ENCODE assay signal across 9 cellular contexts in genomic region chr5:141960018-141960417, GRCh38. TPM values are rescaled to one million over a fixed set of nuclear protein-coding genes. Genes with fewer than 3 reads are reported as not detected.
A peak's percentile ranks its signal among the peaks of the same experiment; 100 is the strongest.
DNase-seq lines count a peak whose midpoint lies in the region; FAIRE-seq and TF ChIP-seq lines count a peak whose summit lies in the region.
"Had no signal": no experiment of that assay in that cellular context is flagged by ENCODE, and none has a peak within 500 bp of the region (broad histone marks: within the 10 kb centered on the region; RNA-seq: fewer than 3 reads in every experiment).

No MANE protein-coding gene starts in this region.

- peak; percentile 24 for TF ChIP-seq CTCF in AG10803 (conservative IDR thresholded peaks at IDR 0.05; ENCODE audit: low read length)
- peak; percentile 25 for TF ChIP-seq CTCF in GM20000 (IDR thresholded peaks at IDR 0.05; ENCODE audit: extremely low read depth, missing control alignments)

- no peak overlapping the region for H3K4me3 Mint-ChIP-seq in activated T-cell treated with anti-CD3 and anti-CD28 coated beads, Interleukin-2, amount 50 U/mL, for 24 hours
- no peak overlapping the region for H3K4me3 Mint-ChIP-seq in immature natural killer cell

- H3K4me1 Mint-ChIP-seq in activated T-cell treated with anti-CD3 and anti-CD28 coated beads, Interleukin-2, amount 50 U/mL, for 24 hours (ENCODE audit: low read depth) = peaks cover 41% of the 10 kb centered on the region
- H3K4me1 Mint-ChIP-seq in immature natural killer cell = peaks cover 46 to 55% of the 10 kb centered on the region in 2 donors

- H3K9me3 Mint-ChIP-seq in activated T-cell treated with anti-CD3 and anti-CD28 coated beads, Interleukin-2, amount 50 U/mL, for 24 hours = no peaks in the 10 kb centered on the region
- H3K9me3 Mint-ChIP-seq in immature natural killer cell = no peaks in the 10 kb centered on the region

- no peak for FAIRE-seq in urothelium cell line (lab: Jason Lieb, UNC)

- DNase-seq in AG10803 (ENCODE audit: low read depth) (no peak), GM20000 (ENCODE audit: low spot score) (peak; percentile 3), immature natural killer cell (no peak), NCI-H128 (lab: John Stamatoyannopoulos, UW; ENCODE audit: unreplicated experiment) (no peak), urothelium cell line (ENCODE audit: low spot score) (no peak), NCI-H2227 treated with DMSO at 0.1 percent for 48 hours (lab: John Stamatoyannopoulos, UW) (no peak), NCI-H1092 (lab: John Stamatoyannopoulos, UW) (no peak)
- DNase-seq in activated T-cell treated with anti-CD3 and anti-CD28 coated beads, Interleukin-2, amount 50 U/mL, for 24 hours = peak; percentile 48

- H3K27me3 Mint-ChIP-seq in activated T-cell treated with anti-CD3 and anti-CD28 coated beads, Interleukin-2, amount 50 U/mL, for 24 hours = no peaks in the 10 kb centered on the region
- H3K27me3 Mint-ChIP-seq in immature natural killer cell (ENCODE audit: low read depth in 3 of 3) = peaks cover 0 to 2% (median 2%) of the 10 kb centered on the region in 3 donors

- H3K4me3 ChIP-seq in AG10803 (ENCODE audit: low read length) = no peak overlapping the region
- H3K4me3 ChIP-seq: tibial artery had no signal

- H3K36me3 Mint-ChIP-seq in activated T-cell treated with anti-CD3 and anti-CD28 coated beads, Interleukin-2, amount 50 U/mL, for 24 hours (ENCODE audit: low read depth) = no peaks in the 10 kb centered on the region
- H3K36me3 Mint-ChIP-seq in immature natural killer cell = peaks cover 0 to 3% (median 0%) of the 10 kb centered on the region in 3 donors

- H3K27ac Mint-ChIP-seq in activated T-cell treated with anti-CD3 and anti-CD28 coated beads, Interleukin-2, amount 50 U/mL, for 24 hours = peak overlapping the region; percentile 35
- H3K27ac Mint-ChIP-seq in immature natural killer cell = peak overlapping the region in 5 of 6 donors; percentile 55 to 94 (median 70)

RNA-seq across cellular contexts. Expression of gene PCDH12, which starts 2.0 kb away (rescaled TPM):
- under 1 TPM in 2 of 3 donors, not detected in 1; 0.17 to 0.18 TPM for polyA plus RNA-seq in immature natural killer cell

RNA-seq across cellular contexts. Expression of gene RNF14, which starts 8.9 kb away (rescaled TPM):
- 10 to 100 TPM; 58.9 to 86.6 (median 70.9) TPM for polyA plus RNA-seq in immature natural killer cell

RNA-seq across cellular contexts. Expression of gene DELE1, which starts 36.3 kb away (rescaled TPM):
- 10 to 100 TPM; 38.2 to 47.1 (median 44.7) TPM for polyA plus RNA-seq in immature natural killer cell

RNA-seq across cellular contexts. Expression of gene GNPDA1, which starts 52.8 kb away (rescaled TPM):
- polyA plus RNA-seq in immature natural killer cell = 10 to 100 TPM; 17.5 to 35.9 (median 28.4) TPM

Comparison
In these comparisons a context has a peak if more than half of its experiments do, and no peak if none do; other contexts are left out.
1. DNase-seq: peak in GM20000 (single experiment) and activated T-cell treated with anti-CD3 and anti-CD28 coated beads, Interleukin-2, amount 50 U/mL, for 24 hours (single experiment); none in AG10803 (single experiment), immature natural killer cell (0 of 3), NCI-H128 (single experiment), urothelium cell line (single experiment), NCI-H2227 treated with DMSO at 0.1 percent for 48 hours (single experiment) and NCI-H1092 (single experiment).